Comparison of ENCODE assay signal across 9 cellular contexts in the genomic region with DNA sequence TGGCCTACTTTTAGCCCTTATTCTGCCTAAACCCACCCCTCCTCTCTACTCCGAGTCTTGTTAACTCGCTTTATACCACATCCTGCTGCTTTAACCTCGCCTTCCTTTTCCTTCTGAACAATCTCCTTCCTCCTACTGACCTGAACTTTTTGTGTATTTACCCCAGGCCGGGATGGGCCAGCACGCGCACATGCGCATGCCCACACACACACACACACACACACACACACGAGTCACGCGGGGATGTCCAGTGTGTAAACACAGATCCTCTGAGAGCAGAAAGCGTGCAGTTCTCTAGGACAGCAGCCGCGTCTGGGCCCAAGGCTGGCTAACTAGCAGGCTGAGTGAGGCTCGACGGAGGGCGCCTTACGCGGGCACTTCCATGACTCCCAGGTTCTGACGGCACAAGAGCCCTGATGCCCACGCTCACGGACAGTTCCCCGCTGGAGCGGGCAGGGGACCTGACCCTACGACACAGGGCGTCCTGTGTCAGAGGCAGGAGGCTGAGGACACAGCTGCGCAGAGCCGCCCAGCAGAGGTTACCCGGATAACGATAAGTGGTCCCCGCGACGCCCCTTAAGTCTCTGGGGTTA. TPM values are rescaled to one million over a fixed set of nuclear protein-coding genes. Genes with fewer than 3 reads are reported as not detected.
DNase-seq lines count a peak whose midpoint lies in the region; ATAC-seq and TF ChIP-seq lines count a peak whose summit lies in the region.
"Had no signal": no experiment of that assay in that cellular context is flagged by ENCODE, and none has a peak within 500 bp of the region (broad histone marks: within the 10 kb centered on the region; RNA-seq: fewer than 3 reads in every experiment).

No MANE protein-coding gene starts in this region.

- H3K4me3 ChIP-seq in NT2/D1 (ENCODE audit: insufficient read length, low read depth) (peak overlapping the region; percentile 46), coronary artery (peak overlapping the region; percentile 71), neural progenitor cell (peak overlapping the region; percentile 54)

- no peaks in the 10 kb centered on the region for H3K36me3 ChIP-seq in NT2/D1 (ENCODE audit: insufficient read depth, insufficient read length, low read length)
- no peaks in the 10 kb centered on the region for H3K36me3 ChIP-seq in neural progenitor cell

- peaks cover 3% of the 10 kb centered on the region for H3K9me3 Mint-ChIP-seq in neural progenitor cell

- H3K27ac ChIP-seq in coronary artery (peak overlapping the region in 1 of 2 donors; percentile 81), neural progenitor cell (no peak overlapping the region)

- H3K4me1 ChIP-seq in NT2/D1 (ENCODE audit: insufficient read depth, insufficient read length) (no peaks in the 10 kb centered on the region), neural progenitor cell (peaks cover 21% of the 10 kb centered on the region)

- H3F3A ChIP-seq in neural progenitor cell (ENCODE audit: low read depth) = peaks cover 21% of the 10 kb centered on the region

- peaks cover 32% of the 10 kb centered on the region for H3K27me3 ChIP-seq in NT2/D1 (ENCODE audit: insufficient read depth, insufficient read length)
- H3K27me3 ChIP-seq in neural progenitor cell = peaks cover 47% of the 10 kb centered on the region

- peak overlapping the region; percentile 51 for H3K4me3 Mint-ChIP-seq in neural progenitor cell

- H2AFZ ChIP-seq in neural progenitor cell (replicated peaks) = peak overlapping the region; percentile 40

- H3K9ac ChIP-seq in NT2/D1 (ENCODE audit: insufficient read length, low read depth) = peak overlapping the region; percentile 67
- H3K9ac ChIP-seq in neural progenitor cell = no peak overlapping the region

- H3K36me3 Mint-ChIP-seq in neural progenitor cell = no peaks in the 10 kb centered on the region

- no peaks in the 10 kb centered on the region for H3K79me2 ChIP-seq in neural progenitor cell (ENCODE audit: low read depth)

- peaks cover 6% of the 10 kb centered on the region for H3K4me1 Mint-ChIP-seq in neural progenitor cell

- H3K27me3 Mint-ChIP-seq in neural progenitor cell (ENCODE audit: insufficient read depth, low read depth) = peaks cover 22% of the 10 kb centered on the region

- no peak for ATAC-seq in GM19328 (IDR thresholded peaks at IDR 0.05; ENCODE audit: unreplicated experiment)

- H3K9me3 ChIP-seq in NT2/D1 (ENCODE audit: insufficient read depth, low read length) (no peaks in the 10 kb centered on the region), neural progenitor cell (ENCODE audit: low read depth) (peaks cover 3% of the 10 kb centered on the region)

- DNase-seq in stimulated activated CD4-positive, alpha-beta T cell treated with anti-CD3 and anti-CD28 coated beads, Interleukin-4, amount 100 ng/mL, for 1 hour = peak; percentile 44
- no peak for DNase-seq in stimulated activated CD4-positive, alpha-beta T cell treated with anti-CD3 and anti-CD28 coated beads, Interleukin-12 subunit alpha, Interleukin-12 subunit beta, amount 100 ng/mL, for 4 hours
- DNase-seq in NT2/D1 (ENCODE audit: low read depth, low spot score) (no peak), coronary artery (ENCODE audit: low spot score) (no peak), neural progenitor cell (ENCODE audit: low spot score) (peak; percentile 13), NCI-H82 treated with DMSO at 0.1 percent for 48 hours (lab: John Stamatoyannopoulos, UW; ENCODE audit: unreplicated experiment) (no peak), NCI-H510A (lab: John Stamatoyannopoulos, UW) (no peak)

- H3K27ac Mint-ChIP-seq in neural progenitor cell = no peak overlapping the region

- TF ChIP-seq CTCF in coronary artery (IDR thresholded peaks at IDR 0.05) (no peak), neural progenitor cell (IDR thresholded peaks at IDR 0.05) (no peak)

- H3K4me2 ChIP-seq in neural progenitor cell = peak overlapping the region; percentile 75

- peaks cover 6% of the 10 kb centered on the region for H4K20me1 ChIP-seq in neural progenitor cell (ENCODE audit: low read depth)

RNA-seq across cellular contexts. Expression of a gene that starts 0.6 kb away (rescaled TPM):
- 0.90 and 0.99 TPM in 2 replicates for total RNA-seq in neural progenitor cell (ENCODE audit: low replicate concordance)
- total RNA-seq: Daoy had no signal

RNA-seq across cellular contexts. Expression of a gene that starts 56.4 kb away (rescaled TPM):
- 0.45 and 2.4 TPM in 2 replicates for total RNA-seq in neural progenitor cell (ENCODE audit: low replicate concordance)

Comparison
In these comparisons a context has a peak if more than half of its experiments do, and no peak if none do; other contexts are left out.
1. DNase-seq: peak in stimulated activated CD4-positive, alpha-beta T cell treated with anti-CD3 and anti-CD28 coated beads, Interleukin-4, amount 100 ng/mL, for 1 hour (single experiment) and neural progenitor cell (single experiment); none in stimulated activated CD4-positive, alpha-beta T cell treated with anti-CD3 and anti-CD28 coated beads, Interleukin-12 subunit alpha, Interleukin-12 subunit beta, amount 100 ng/mL, for 4 hours (single experiment), NT2/D1 (single experiment), coronary artery (single experiment), NCI-H82 treated with DMSO at 0.1 percent for 48 hours (single experiment) and NCI-H510A (single experiment).
2. Peak in every context shown above with its lines, with median percentiles within 50 percentile points of each other: H3K4me3 ChIP-seq.